In the genomic region with DNA sequence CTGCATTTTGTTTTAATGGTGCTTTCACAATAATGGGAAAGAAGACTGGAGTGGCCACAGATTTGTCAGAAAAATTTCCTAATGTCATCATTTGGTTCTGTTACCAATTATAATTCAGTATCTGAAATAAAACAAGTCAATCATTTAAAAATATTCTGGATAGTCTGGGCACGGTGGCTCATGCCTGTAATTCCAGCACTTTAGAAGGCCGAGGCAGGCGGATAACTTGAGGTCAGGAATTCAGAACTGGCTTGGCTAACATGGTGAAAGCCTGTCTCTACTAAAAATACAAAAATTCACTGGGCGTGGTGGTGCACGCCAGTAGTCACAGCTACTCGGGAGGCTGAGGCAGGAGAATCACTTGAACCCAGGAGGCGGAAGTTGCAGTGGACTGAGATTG, we compare ENCODE assay signal across 20 cellular contexts. TPM values are rescaled to one million over a fixed set of nuclear protein-coding genes. Genes with fewer than 3 reads are reported as not detected.
A peak's percentile ranks its signal among the peaks of the same experiment; 100 is the strongest.
DNase-seq lines count a peak whose midpoint lies in the region; ATAC-seq and TF ChIP-seq lines count a peak whose summit lies in the region.
"Had no signal": no experiment of that assay in that cellular context is flagged by ENCODE, and none has a peak within 500 bp of the region (broad histone marks: within the 10 kb centered on the region; RNA-seq: fewer than 3 reads in every experiment).

No MANE protein-coding gene starts in this region.

- TF ChIP-seq CTCF in esophagus muscularis mucosa (IDR thresholded peaks at IDR 0.05): no peak
- no peak for TF ChIP-seq CTCF in GM23338 (conservative IDR thresholded peaks at IDR 0.05; ENCODE audit: low read depth in 2 of 2)
- no peak for TF ChIP-seq CTCF in hepatocyte (IDR thresholded peaks at IDR 0.05; ENCODE audit: poor library complexity)
- no peak for TF ChIP-seq CTCF in smooth muscle cell (IDR thresholded peaks at IDR 0.05; ENCODE audit: borderline replicate concordance, insufficient read depth, poor library complexity, severe bottlenecking)

- WGBS in esophagus muscularis mucosa: 94% methylated on average over 7 of the region's 7 CpGs
- WGBS in hepatocyte (ENCODE audit: low lambda C conversion rate, missing lambda C conversion rate): 97% methylated on average over 7 of the region's 7 CpGs
- 96% methylated on average over 7 of the region's 7 CpGs for WGBS in smooth muscle cell (ENCODE audit: low lambda C conversion rate)

- ATAC-seq in GM23338: no peak
- ATAC-seq: A549, HCT116 had no signal

- H3K27me3 ChIP-seq in esophagus muscularis mucosa (no peaks in the 10 kb centered on the region), GM23338 (ENCODE audit: insufficient read depth) (peaks cover 3% of the 10 kb centered on the region; the same call in 1 of the 2 replicates), hepatocyte (no peaks in the 10 kb centered on the region), smooth muscle cell (ENCODE audit: low read depth) (no peaks in the 10 kb centered on the region)

- no peaks in the 10 kb centered on the region for H3K36me3 ChIP-seq in esophagus muscularis mucosa
- H3K36me3 ChIP-seq in GM23338 (ENCODE audit: insufficient read depth): no peaks in the 10 kb centered on the region
- H3K36me3 ChIP-seq in hepatocyte (replicated peaks; ENCODE audit: insufficient read depth, low read depth): no peaks in the 10 kb centered on the region
- no peaks in the 10 kb centered on the region for H3K36me3 ChIP-seq in smooth muscle cell (ENCODE audit: low read depth)

- peaks cover 3% of the 10 kb centered on the region for H3K4me1 Mint-ChIP-seq in GM23338

- DNase-seq in GM03348 (ENCODE audit: low spot score): peak; percentile 19
- DNase-seq in esophagus muscularis mucosa (ENCODE audit: extremely low spot score): peak; percentile 82
- peak; percentile 14 for DNase-seq in myocyte (ENCODE audit: low read depth)
- DNase-seq in GM23338 (ENCODE audit: low spot score): no peak
- no peak for DNase-seq in hepatocyte (ENCODE audit: low spot score)
- DNase-seq in smooth muscle cell (lab: John Stamatoyannopoulos, UW; ENCODE audit: unreplicated experiment): no peak
- DNase-seq in SIG-M5 (lab: John Stamatoyannopoulos, UW): no peak
- DNase-seq: 8988T; ACHN; C1 segment of cervical spinal cord; Calu3; CD4-positive, alpha-beta memory T cell; COR-L47; DMS53; DMS79 treated with DMSO at 0.1 percent for 48 hours; GF-D8; GM23248; H9 had no signal

- peaks cover 6% of the 10 kb centered on the region; the same call in 1 of the 2 replicates for H3F3A ChIP-seq in GM23338 (replicated peaks; ENCODE audit: low read depth)
- H3F3A ChIP-seq in smooth muscle cell (ENCODE audit: low read depth): no peaks in the 10 kb centered on the region

- H3K79me2 ChIP-seq in GM23338 (replicated peaks; ENCODE audit: insufficient read depth) (no peaks in the 10 kb centered on the region), hepatocyte (peaks cover 25% of the 10 kb centered on the region), smooth muscle cell (ENCODE audit: low read depth) (no peaks in the 10 kb centered on the region)

- H3K4me3 Mint-ChIP-seq in GM23338: no peak overlapping the region
- H3K4me3 Mint-ChIP-seq: CD4-positive, alpha-beta memory T cell; H9 had no signal

- peaks cover 8% of the 10 kb centered on the region for H3K27me3 Mint-ChIP-seq in GM23338 (ENCODE audit: insufficient read depth, low read depth, poor library complexity)
- H3K27me3 Mint-ChIP-seq: CD4-positive, alpha-beta memory T cell had no signal

- H3K4me2 ChIP-seq in GM23338: no peak overlapping the region
- H3K4me2 ChIP-seq in hepatocyte: no peak overlapping the region
- H3K4me2 ChIP-seq in smooth muscle cell: no peak overlapping the region
- H3K4me2 ChIP-seq: A549 had no signal

- H3K4me3 ChIP-seq in esophagus muscularis mucosa (no peak overlapping the region), GM23338 (no peak overlapping the region), hepatocyte (no peak overlapping the region), smooth muscle cell (no peak overlapping the region)
- H3K4me3 ChIP-seq: A549, GM23248 had no signal

- peaks cover 13 to 19% (median 18%) of the 10 kb centered on the region in 4 donors for H3K4me1 ChIP-seq in esophagus muscularis mucosa
- peaks cover 9% of the 10 kb centered on the region for H3K4me1 ChIP-seq in GM23338 (ENCODE audit: insufficient read depth)
- peaks cover 8% of the 10 kb centered on the region for H3K4me1 ChIP-seq in hepatocyte (ENCODE audit: insufficient read depth)
- H3K4me1 ChIP-seq in smooth muscle cell (ENCODE audit: low read depth): peaks cover 8% of the 10 kb centered on the region

- no peak for TF ChIP-seq POLR2A in esophagus muscularis mucosa (IDR thresholded peaks at IDR 0.05; ENCODE audit: low read depth)

- intact Hi-C loops in esophagus muscularis mucosa (cut with DNase I): no loop called here

- H3K9me3 ChIP-seq in esophagus muscularis mucosa (no peaks in the 10 kb centered on the region), hepatocyte (ENCODE audit: low read depth) (no peaks in the 10 kb centered on the region), smooth muscle cell (replicated peaks; ENCODE audit: low read depth) (no peaks in the 10 kb centered on the region)

- no peaks in the 10 kb centered on the region for H3K36me3 Mint-ChIP-seq in GM23338 (ENCODE audit: low read depth)

- H3K9me2 ChIP-seq in GM23338 (ENCODE audit: insufficient read depth) (no peaks in the 10 kb centered on the region), hepatocyte (replicated peaks; ENCODE audit: insufficient read depth) (no peaks in the 10 kb centered on the region)

- H3K27ac ChIP-seq in esophagus muscularis mucosa (replicated peaks in 1 of 4) (no peak overlapping the region), GM23338 (ENCODE audit: low read depth) (no peak overlapping the region), hepatocyte (no peak overlapping the region), smooth muscle cell (ENCODE audit: low read depth) (no peak overlapping the region)
- H3K27ac ChIP-seq: A549, GM23248 had no signal

- H3K9ac ChIP-seq in smooth muscle cell (ENCODE audit: low read depth): no peak overlapping the region
- H3K9ac ChIP-seq: GM23248 had no signal

- peaks cover 4% of the 10 kb centered on the region; the same call in 2 of the 3 replicates for H3K9me3 Mint-ChIP-seq in GM23338

- no peak overlapping the region for H3K27ac Mint-ChIP-seq in GM23338
- H3K27ac Mint-ChIP-seq: CD4-positive, alpha-beta memory T cell; H9 had no signal

- H4K20me1 ChIP-seq in GM23338 (replicated peaks; ENCODE audit: insufficient read depth) (no peaks in the 10 kb centered on the region), hepatocyte (ENCODE audit: insufficient read depth, poor library complexity, severe bottlenecking) (no peaks in the 10 kb centered on the region), smooth muscle cell (ENCODE audit: low read depth) (no peaks in the 10 kb centered on the region)

- H2AFZ ChIP-seq in GM23338: no peak overlapping the region
- H2AFZ ChIP-seq in hepatocyte: no peak overlapping the region
- H2AFZ ChIP-seq in smooth muscle cell (ENCODE audit: low read depth): no peak overlapping the region
- H2AFZ ChIP-seq: GM23248 had no signal

- no peak for TF ChIP-seq EP300 in esophagus muscularis mucosa (IDR thresholded peaks at IDR 0.05)

TF ChIP-seq in GM23338, 12 proteins besides CTCF, POLR2A, EP300 and RAD21:
- no peak for TF ChIP-seq POLR2AphosphoS5 (IDR thresholded peaks at IDR 0.05; ENCODE audit: low read depth)
TF ChIP-seq in GM23338: peak in this region for 0.

RNA-seq across cellular contexts. Expression of gene LIMA1, which starts 4.0 kb away (rescaled TPM):
- total RNA-seq in esophagus muscularis mucosa (10 to 100 TPM; 23.9 to 62.7 (median 37.2) TPM), myocyte (137 and 205 TPM in 2 replicates), hepatocyte (84.4 and 93.3 TPM in 2 replicates), smooth muscle cell (154 and 204 TPM in 2 replicates)
- polyA plus RNA-seq in myocyte (2012): 112 TPM
- 26.3 and 29.6 TPM in 2 replicates for total RNA-seq in GM23338 (2014; rRNA removed; shearing (Covaris generic))
- polyA plus RNA-seq in GM23338 (2016; fragmentation: Nextera tagmentation; extraction: Ambion mirVana) (24.7 and 27.7 TPM in 2 replicates), hepatocyte (54.8 and 59.7 TPM in 2 replicates), smooth muscle cell (39.6 and 68.3 TPM in 2 replicates)

Comparison
In these comparisons a context has a peak if more than half of its experiments do, and no peak if none do; other contexts are left out.
1. DNase-seq: peak in GM03348 (single experiment), esophagus muscularis mucosa (single experiment) and myocyte (single experiment); none in GM23338 (single experiment), hepatocyte (single experiment), smooth muscle cell (single experiment) and SIG-M5 (single experiment).